Comparison of ENCODE assay signal across 8 cellular contexts in the genomic region with DNA sequence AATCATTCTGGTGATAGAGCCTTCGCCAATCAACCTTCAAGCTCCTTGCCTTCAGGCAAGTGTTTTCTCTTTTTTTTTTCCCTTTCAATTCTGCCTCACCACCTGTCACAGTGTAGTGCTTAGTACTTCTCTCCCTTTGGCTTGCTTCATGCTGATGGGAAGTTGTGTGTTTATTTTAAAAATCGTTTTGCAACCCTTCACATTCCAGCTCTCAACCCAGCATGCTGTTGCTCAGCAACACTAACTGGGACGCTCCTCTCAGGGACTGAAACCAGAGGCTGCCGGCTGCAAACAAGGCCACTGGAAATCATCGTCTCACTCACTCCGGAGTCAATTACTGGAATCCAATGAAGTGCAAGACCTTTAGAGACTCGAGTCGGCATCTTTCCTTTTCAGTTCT.
DNase-seq lines count a peak whose midpoint lies in the region; ATAC-seq and TF ChIP-seq lines count a peak whose summit lies in the region.

No MANE protein-coding gene starts in this region.

- intact Hi-C loops in left ventricle myocardium superior (cut with micrococcal nuclease): no loop called here
- intact Hi-C loops in esophagus squamous epithelium (cut with DNase I): no loop called here

- ATAC-seq in RWPE2 (ENCODE audit: low read depth): peak; percentile 52; the same call in 1 of the 3 replicates
- peak; percentile 96 for ATAC-seq in left ventricle myocardium superior
- no peak for ATAC-seq in HG03139 (IDR thresholded peaks at IDR 0.05; ENCODE audit: unreplicated experiment)

- no peak overlapping the region for H4K91ac ChIP-seq in H9 (ENCODE audit: insufficient read length, low read depth, low read length)

- TF ChIP-seq CTCF in H9 (conservative IDR thresholded peaks at IDR 0.05): no peak
- no peak for TF ChIP-seq CTCF in RWPE2 (IDR thresholded peaks at IDR 0.05; ENCODE audit: poor library complexity, severe bottlenecking)
- TF ChIP-seq CTCF in retinal pigment epithelial cell (conservative IDR thresholded peaks at IDR 0.05; ENCODE audit: low read depth, low read length): no peak
- TF ChIP-seq CTCF in esophagus squamous epithelium (IDR thresholded peaks at IDR 0.05): no peak

- no peak overlapping the region for H2BK12ac ChIP-seq in H9 (ENCODE audit: insufficient read length, low read depth, low read length)

- no peak overlapping the region for H2BK5ac ChIP-seq in H9 (ENCODE audit: insufficient read length, low read length)

- no peak overlapping the region for H2BK15ac ChIP-seq in H9 (ENCODE audit: low read depth, low read length)

- H3K4me3 Mint-ChIP-seq in H9: no peak overlapping the region

- H3K27ac ChIP-seq in H9 (ENCODE audit: insufficient read length, low read depth, low read length) (no peak overlapping the region), RWPE2 (ENCODE audit: poor library complexity, severe bottlenecking) (no peak overlapping the region), esophagus squamous epithelium (no peak overlapping the region)

- no peaks in the 10 kb centered on the region for H4K20me1 ChIP-seq in H9 (ENCODE audit: control insufficient read depth, insufficient read depth, insufficient read length)

- no peak overlapping the region for H2AK5ac ChIP-seq in H9 (ENCODE audit: insufficient read length, low read length)

- no peaks in the 10 kb centered on the region for H3K4me1 ChIP-seq in H9 (ENCODE audit: insufficient read depth, low read length)
- H3K4me1 ChIP-seq in RWPE2 (ENCODE audit: insufficient read depth, poor library complexity, severe bottlenecking): no peaks in the 10 kb centered on the region
- H3K4me1 ChIP-seq in esophagus squamous epithelium: peaks cover 0 to 12% (median 0%) of the 10 kb centered on the region in 3 donors

- no peak overlapping the region for H3K23ac ChIP-seq in H9 (ENCODE audit: insufficient read length, low read depth, low read length)

- no CpG with 5 or more reads among the region's 8 CpGs for WGBS in H9 (ENCODE audit: extremely low coverage, insufficient read length, low lambda C conversion rate)
- 22 to 28% methylated on average over 8 of the region's 8 CpGs for WGBS in esophagus squamous epithelium, 2 donors

- H3K9me3 ChIP-seq in H9 (ENCODE audit: control insufficient read depth, low read depth, low read length) (no peaks in the 10 kb centered on the region), RWPE2 (ENCODE audit: severe bottlenecking) (no peaks in the 10 kb centered on the region), esophagus squamous epithelium (no peaks in the 10 kb centered on the region)

- no peak overlapping the region for H4K8ac ChIP-seq in H9 (replicated peaks; ENCODE audit: insufficient read length, low read depth, low read length)

- H3K79me1 ChIP-seq in H9 (ENCODE audit: insufficient read depth, low read depth, low read length, poor library complexity, severe bottlenecking): no peaks in the 10 kb centered on the region

- no peaks in the 10 kb centered on the region for H3K9me3 Mint-ChIP-seq in H9

- H3K36me3 ChIP-seq in RWPE2 (ENCODE audit: low read depth): no peaks in the 10 kb centered on the region
- H3K36me3 ChIP-seq in esophagus squamous epithelium: no peaks in the 10 kb centered on the region

- no peaks in the 10 kb centered on the region for H3K27me3 Mint-ChIP-seq in H9 (ENCODE audit: low read depth)

- peak overlapping the region in 1 of 3 experiments; percentile 4; a peak in 3 of 7 replicates for H3K27ac Mint-ChIP-seq in H9

- H4K5ac ChIP-seq in H9 (ENCODE audit: insufficient read length, low read depth, low read length): no peak overlapping the region

- no peak overlapping the region for H2BK20ac ChIP-seq in H9 (ENCODE audit: low read depth, low read length, poor library complexity, severe bottlenecking)

- H3K18ac ChIP-seq in H9 (ENCODE audit: insufficient read length, low read depth, low read length): no peak overlapping the region

- no peak overlapping the region for H3K4ac ChIP-seq in H9 (ENCODE audit: low read depth, low read length)

- H3K23me2 ChIP-seq in H9 (ENCODE audit: insufficient read length, low read depth, low read length, poor library complexity, severe bottlenecking): no peaks in the 10 kb centered on the region

- no peaks in the 10 kb centered on the region for H3K36me3 Mint-ChIP-seq in H9 (ENCODE audit: insufficient read depth in 1 of 3, low read depth in 3 of 3)

- no peak for TF ChIP-seq POLR2A in esophagus squamous epithelium (IDR thresholded peaks at IDR 0.05)

- H2BK120ac ChIP-seq in H9 (ENCODE audit: low read depth, low read length, poor library complexity, severe bottlenecking): no peak overlapping the region

- H3K4me1 Mint-ChIP-seq in H9: peaks cover 9 to 13% of the 10 kb centered on the region in 2 experiments

- DNase-seq in H9 (peak; percentile 30), RWPE2 (ENCODE audit: low spot score) (no peak), left ventricle myocardium superior (peak; percentile 52), retinal pigment epithelial cell (ENCODE audit: low read depth) (peak; percentile 23), esophagus squamous epithelium (lab: John Stamatoyannopoulos, UW) (no peak)
- DNase-seq in activated CD8-positive, alpha-beta memory T cell treated with anti-CD3 and anti-CD28 coated beads, Interleukin-2, amount 50 U/mL, for 48 hours: no peak
- no peak for DNase-seq in activated T-cell treated with anti-CD3 and anti-CD28 coated beads, Interleukin-2, amount 50 U/mL, for 48 hours

- H3K4me2 ChIP-seq in H9 (ENCODE audit: insufficient read depth, insufficient read length, low read length): no peak overlapping the region

- no peak overlapping the region for H3K14ac ChIP-seq in H9 (ENCODE audit: insufficient read depth, low read length)

- H3K79me2 ChIP-seq in H9 (ENCODE audit: insufficient read depth, low read length): no peaks in the 10 kb centered on the region

- no peak overlapping the region for H3K9ac ChIP-seq in H9 (ENCODE audit: extremely low read depth, insufficient read length, low read length)

- no peak overlapping the region for H3K4me3 ChIP-seq in RWPE2 (ENCODE audit: severe bottlenecking)
- no peak overlapping the region for H3K4me3 ChIP-seq in retinal pigment epithelial cell (ENCODE audit: low read length)
- no peak overlapping the region for H3K4me3 ChIP-seq in esophagus squamous epithelium

- H3K56ac ChIP-seq in H9 (ENCODE audit: insufficient read length, low read depth, low read length): no peak overlapping the region

- no peak overlapping the region for H3T11ph ChIP-seq in H9 (ENCODE audit: low read length)

- H2AFZ ChIP-seq in H9 (ENCODE audit: low read length): no peak overlapping the region

- H3K27me3 ChIP-seq in H9 (ENCODE audit: insufficient read depth, low read length): no peaks in the 10 kb centered on the region
- peaks cover 46% of the 10 kb centered on the region for H3K27me3 ChIP-seq in RWPE2 (ENCODE audit: insufficient read depth, poor library complexity, severe bottlenecking)
- no peaks in the 10 kb centered on the region for H3K27me3 ChIP-seq in esophagus squamous epithelium

Comparison
In these comparisons a context has a peak if more than half of its experiments do, and no peak if none do; other contexts are left out.
1. DNase-seq: peak in H9 (single experiment), left ventricle myocardium superior (single experiment) and retinal pigment epithelial cell (single experiment); none in RWPE2 (single experiment), activated CD8-positive, alpha-beta memory T cell treated with anti-CD3 and anti-CD28 coated beads, Interleukin-2, amount 50 U/mL, for 48 hours (single experiment), esophagus squamous epithelium (single experiment) and activated T-cell treated with anti-CD3 and anti-CD28 coated beads, Interleukin-2, amount 50 U/mL, for 48 hours (0 of 2).